18 cellular contexts compared by ENCODE assay signal in genomic region chr1:86247553-86248279, GRCh38.
DNase-seq lines count a peak whose midpoint lies in the region; ATAC-seq and TF ChIP-seq lines count a peak whose summit lies in the region.
"Had no signal": no experiment of that assay in that cellular context is flagged by ENCODE, and none has a peak within 500 bp of the region (broad histone marks: within the 10 kb centered on the region; RNA-seq: fewer than 3 reads in every experiment).

No MANE protein-coding gene starts in this region.

- no peaks in the 10 kb centered on the region for H3K36me3 ChIP-seq in SK-N-MC (ENCODE audit: insufficient read depth, low read length)
- H3K36me3 ChIP-seq: BE2C, neural progenitor cell had no signal

- no peaks in the 10 kb centered on the region for H3K9me3 ChIP-seq in SK-N-MC (ENCODE audit: low read depth, low read length)
- H3K9me3 ChIP-seq: BE2C had no signal

- peak overlapping the region; percentile 20; the same call in 1 of the 2 replicates for H3K4me3 ChIP-seq in SK-N-MC
- H3K4me3 ChIP-seq: neural progenitor cell, skin epidermis had no signal

- ATAC-seq in GM21367 (IDR thresholded peaks at IDR 0.05; ENCODE audit: unreplicated experiment) (no peak), GM18861 (IDR thresholded peaks at IDR 0.05; ENCODE audit: unreplicated experiment) (no peak)
- ATAC-seq: stimulated activated memory B cell treated with anti-CD40 and anti-IgM and Interleukin-4, amounts not matched to agents 10 μg/mL and 1 μg/mL and 100 μg/mL, for 72 hours; T-helper 17 cell had no signal

- TF ChIP-seq CTCF in AG09319 (IDR thresholded peaks at IDR 0.05; ENCODE audit: low read depth, low read length) = no peak

- H3K27ac ChIP-seq in SK-N-MC = no peak overlapping the region
- H3K27ac ChIP-seq: neural progenitor cell, RWPE1 had no signal

- DNase-seq in AG09319 (ENCODE audit: extremely low read depth, low read depth) (peak; percentile 79), H4 (ENCODE audit: low spot score) (peak; percentile 7), SK-N-MC (ENCODE audit: low read depth, low spot score) (no peak), left kidney (ENCODE audit: low read depth, low spot score) (peak; percentile 47), activated T-cell treated with anti-CD3 and anti-CD28 coated beads for 4 hours (no peak)
- no peak for DNase-seq in activated naive CD4-positive, alpha-beta T cell treated with Interleukin-2 at 50 U/mL for 16 hours
- DNase-seq: activated CD8-positive, alpha-beta memory T cell treated with anti-CD3 and anti-CD28 coated beads, Interleukin-2, amount 50 U/mL, for 4 hours; BE2C; H7; NCI-H1417 treated with DMSO at 0.1 percent for 48 hours; NCI-H69; T-helper 17 cell had no signal

- H3K9ac ChIP-seq in SK-N-MC (ENCODE audit: insufficient read length) = no peak overlapping the region
- H3K9ac ChIP-seq: neural progenitor cell had no signal

Comparison
In these comparisons a context has a peak if more than half of its experiments do, and no peak if none do; other contexts are left out.
1. DNase-seq: peak in AG09319 (single experiment), H4 (single experiment) and left kidney (single experiment); none in SK-N-MC (single experiment), activated naive CD4-positive, alpha-beta T cell treated with Interleukin-2 at 50 U/mL for 16 hours (single experiment) and activated T-cell treated with anti-CD3 and anti-CD28 coated beads for 4 hours (single experiment).